8 cellular contexts compared by ENCODE assay signal in genomic region chr12:71405884-71406283, GRCh38. TPM values are rescaled to one million over a fixed set of nuclear protein-coding genes. Genes with fewer than 3 reads are reported as not detected.
"Had no signal": no experiment of that assay in that cellular context is flagged by ENCODE, and none has a peak within 500 bp of the region (broad histone marks: within the 10 kb centered on the region; RNA-seq: fewer than 3 reads in every experiment).

No MANE protein-coding gene starts in this region.

- DNase-seq: Karpas-422, KBM-7, KG1 had no signal

- H3K9ac ChIP-seq: KMS-11 had no signal

- H3K27ac Mint-ChIP-seq: IgD-negative memory B cell had no signal

- FAIRE-seq: HTR-8/SVneo had no signal

- H3K27ac ChIP-seq: HL-60, KMS-11 had no signal

- H3K4me2 ChIP-seq: KMS-11 had no signal

- H3K4me3 Mint-ChIP-seq: IgD-negative memory B cell had no signal

- H3K4me1 Mint-ChIP-seq: IgD-negative memory B cell had no signal

RNA-seq across cellular contexts. Expression of gene LGR5, which starts 33.7 kb away (rescaled TPM):
- total RNA-seq: HT1080 had no signal
- polyA plus RNA-seq: IgD-negative memory B cell had no signal
